21 cellular contexts compared by ENCODE assay signal in the genomic region with DNA sequence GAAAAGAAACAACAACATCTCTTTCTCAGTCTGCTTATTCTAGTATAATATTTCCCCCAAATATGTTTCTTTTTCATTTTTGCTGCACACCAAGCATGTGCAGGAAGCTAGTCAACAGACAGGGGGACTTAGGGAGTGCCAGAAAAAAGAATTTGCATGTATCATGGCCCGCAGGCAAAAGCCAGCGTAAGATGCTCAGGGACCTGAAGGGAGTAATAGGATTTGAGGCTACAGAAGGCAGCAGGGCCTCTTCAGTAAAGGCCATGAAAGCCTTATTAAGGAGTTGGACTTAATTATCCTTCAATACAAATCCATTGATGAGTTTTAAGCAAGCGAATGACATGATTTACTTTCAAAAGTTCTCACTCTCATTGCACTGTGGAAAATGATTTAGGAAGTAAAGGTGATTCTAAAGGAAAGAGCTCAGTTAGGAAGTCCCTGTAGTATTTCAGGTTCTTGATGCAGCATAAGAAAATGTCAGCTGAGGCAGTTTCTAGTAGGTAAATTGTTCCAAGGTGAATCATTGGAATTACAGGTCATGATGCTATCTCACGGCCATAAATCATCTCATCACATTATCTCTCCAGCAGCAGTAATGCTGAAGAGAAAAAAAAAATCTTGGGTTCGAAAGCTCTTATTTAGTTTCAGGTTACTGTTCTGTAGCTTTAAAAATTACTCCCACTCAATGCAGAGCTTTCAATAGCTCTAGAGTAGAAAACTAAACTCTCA.
"Had no signal": no experiment of that assay in that cellular context is flagged by ENCODE, and none has a peak within 500 bp of the region (broad histone marks: within the 10 kb centered on the region; RNA-seq: fewer than 3 reads in every experiment).

No MANE protein-coding gene starts in this region.

- H3K4me3 ChIP-seq: esophagus muscularis mucosa, gastrocnemius medialis, heart left ventricle, left lung, ovary, prostate gland, thoracic aorta, upper lobe of left lung had no signal

- H3K27ac ChIP-seq: esophagus muscularis mucosa, gastrocnemius medialis, heart left ventricle, left lung, neutrophil, ovary, prostate gland, thoracic aorta, upper lobe of left lung had no signal

- DNase-seq: activated CD4-positive, alpha-beta T cell treated with anti-CD3 and anti-CD28 coated beads for 1 hour; activated CD4-positive, alpha-beta T cell treated with anti-CD3 and anti-CD28 coated beads, Interleukin-2, amount 50 U/mL, for 1 hour; activated CD8-positive, alpha-beta T cell treated with anti-CD3 and anti-CD28 coated beads, Interleukin-2, amount 10 ng/mL, durations not matched to agents 7 days and 5 days; activated T-cell treated with anti-CD3 and anti-CD28 coated beads, Interleukin-2, amount 50 U/mL, for 1 hour; effector memory CD8-positive, alpha-beta T cell; gastrocnemius medialis; heart left ventricle; left lung; midbrain; ovary; stimulated activated CD4-positive, alpha-beta T cell treated with anti-CD3 and anti-CD28 coated beads, Interleukin-4, amount 100 ng/mL, for 24 hours; stimulated activated naive CD4-positive, alpha-beta T cell treated with Interleukin-2 at 50 U/mL for 16 hours; upper lobe of left lung had no signal

- H3K36me3 ChIP-seq: esophagus muscularis mucosa, gastrocnemius medialis, heart left ventricle, left lung, neutrophil, ovary, prostate gland, thoracic aorta, upper lobe of left lung had no signal

- H3K4me1 Mint-ChIP-seq: activated T-helper 17 cell treated with anti-CD3 and anti-CD28 coated beads, Interleukin-2, amount 50 U/mL, for 72 hours; central memory CD8-positive, alpha-beta T cell had no signal

- H3K27ac Mint-ChIP-seq: activated CD8-positive, alpha-beta T cell treated with anti-CD3 and anti-CD28 coated beads, Interleukin-2, amount 10 ng/mL, durations not matched to agents 7 days and 5 days; activated naive CD4-positive, alpha-beta T cell treated with anti-CD3 and anti-CD28 coated beads, Interleukin-2, amount 50 U/mL, for 72 hours; activated T-helper 17 cell treated with anti-CD3 and anti-CD28 coated beads, Interleukin-2, amount 50 U/mL, for 72 hours; effector memory CD8-positive, alpha-beta T cell; natural killer cell treated with Interleukin-12 subunit alpha and Interleukin-12 subunit beta and Interleukin-15 and Interleukin-18, amount 100 ng/mL, for 72 hours had no signal

- H3K27me3 Mint-ChIP-seq: central memory CD8-positive, alpha-beta T cell; effector memory CD8-positive, alpha-beta T cell; natural killer cell treated with Interleukin-12 subunit alpha and Interleukin-12 subunit beta and Interleukin-15 and Interleukin-18, amount 100 ng/mL, for 72 hours had no signal

- H3K9me3 ChIP-seq: esophagus muscularis mucosa, gastrocnemius medialis, heart left ventricle, left lung, neutrophil, ovary, prostate gland, thoracic aorta, upper lobe of left lung had no signal

- H3K36me3 Mint-ChIP-seq: activated naive CD4-positive, alpha-beta T cell treated with anti-CD3 and anti-CD28 coated beads, Interleukin-2, amount 50 U/mL, for 72 hours; natural killer cell treated with Interleukin-12 subunit alpha and Interleukin-12 subunit beta and Interleukin-15 and Interleukin-18, amount 100 ng/mL, for 72 hours had no signal

- H3K4me3 Mint-ChIP-seq: activated CD8-positive, alpha-beta T cell treated with anti-CD3 and anti-CD28 coated beads, Interleukin-2, amount 10 ng/mL, durations not matched to agents 7 days and 5 days; activated T-helper 17 cell treated with anti-CD3 and anti-CD28 coated beads, Interleukin-2, amount 50 U/mL, for 72 hours; central memory CD8-positive, alpha-beta T cell; effector memory CD8-positive, alpha-beta T cell; natural killer cell treated with Interleukin-12 subunit alpha and Interleukin-12 subunit beta and Interleukin-15 and Interleukin-18, amount 100 ng/mL, for 72 hours had no signal

- H3K4me1 ChIP-seq: esophagus muscularis mucosa, gastrocnemius medialis, heart left ventricle, left lung, prostate gland, upper lobe of left lung had no signal

- H3K27me3 ChIP-seq: esophagus muscularis mucosa, gastrocnemius medialis, heart left ventricle, left lung, neutrophil, ovary, upper lobe of left lung had no signal
